ENCODE assay signal across 22 cellular contexts in genomic region chr3:195573611-195574496, GRCh38. TPM values are rescaled to one million over a fixed set of nuclear protein-coding genes. Genes with fewer than 3 reads are reported as not detected.
"Had no signal": no experiment of that assay in that cellular context is flagged by ENCODE, and none has a peak within 500 bp of the region (broad histone marks: within the 10 kb centered on the region; RNA-seq: fewer than 3 reads in every experiment).

No MANE protein-coding gene starts in this region.

- DNase-seq: colonic mucosa; dermis blood vessel endothelial cell; effector CD4-positive, alpha-beta T cell; endodermal cell; heart right ventricle; hypothalamus; left cardiac atrium; left ventricle myocardium inferior; lower lobe of right lung; midbrain; sigmoid colon; small intestine; stimulated activated CD4-positive, alpha-beta T cell treated with anti-CD3 and anti-CD28 coated beads, Interleukin-12 subunit alpha, Interleukin-12 subunit beta, amount 100 ng/mL, for 4 hours; stimulated activated naive CD4-positive, alpha-beta T cell; stomach; trophoblast cell had no signal

- H3K36me3 ChIP-seq: colonic mucosa, right atrium auricular region, sigmoid colon had no signal

- H3K4me1 ChIP-seq: colonic mucosa, lower lobe of right lung, parathyroid adenoma, sigmoid colon, stomach had no signal

- FAIRE-seq: endothelial cell of umbilical vein, frontal cortex, keratinocyte, small intestine had no signal

- H3K9ac ChIP-seq: parathyroid adenoma had no signal

- H3K9me3 ChIP-seq: colonic mucosa, left ventricle myocardium inferior, lower lobe of right lung, right atrium auricular region, sigmoid colon, stomach had no signal

- ATAC-seq: left cardiac atrium; lower lobe of right lung; natural killer cell treated with Interleukin-12 subunit alpha and Interleukin-12 subunit beta and Interleukin-15 and Interleukin-18, amount 100 ng/mL, for 72 hours had no signal

- H2AFZ ChIP-seq: parathyroid adenoma had no signal

- H3K79me2 ChIP-seq: parathyroid adenoma had no signal

- H3K27ac ChIP-seq: colonic mucosa, heart right ventricle, left ventricle myocardium inferior, lower lobe of right lung, parathyroid adenoma, sigmoid colon, stomach had no signal

- H3K27me3 ChIP-seq: colonic mucosa, heart right ventricle, right atrium auricular region had no signal

- H3K4me3 ChIP-seq: colonic mucosa, heart right ventricle, left ventricle myocardium inferior, lower lobe of right lung, right atrium auricular region, sigmoid colon, stomach had no signal

RNA-seq across cellular contexts. Expression of gene APOD, which starts 9.9 kb away (rescaled TPM):
- total RNA-seq: endodermal cell; natural killer cell treated with Interleukin-12 subunit alpha and Interleukin-12 subunit beta and Interleukin-15 and Interleukin-18, amount 100 ng/mL, for 72 hours had no signal
- polyA plus RNA-seq: keratinocyte had no signal
